In genomic region chr5:125798311-125798710, GRCh38 we compare ENCODE assay signal across 10 cellular contexts.
A peak's percentile ranks its signal among the peaks of the same experiment; 100 is the strongest.
DNase-seq lines count a peak whose midpoint lies in the region; ATAC-seq and TF ChIP-seq lines count a peak whose summit lies in the region.
"Had no signal": no experiment of that assay in that cellular context is flagged by ENCODE, and none has a peak within 500 bp of the region (broad histone marks: within the 10 kb centered on the region; RNA-seq: fewer than 3 reads in every experiment).

No MANE protein-coding gene starts in this region.

- H3K9me2 ChIP-seq in PC-3 (replicated peaks; ENCODE audit: low read length) = no peaks in the 10 kb centered on the region

- no peaks in the 10 kb centered on the region for H3K27me3 ChIP-seq in PC-3 (ENCODE audit: low read length)
- H3K27me3 ChIP-seq: neutrophil had no signal

- intact Hi-C loops in PC-3 (cut with micrococcal nuclease) = no loop called here

- no peak for ATAC-seq in PC-3

- H3K4me1 ChIP-seq in PC-3 (ENCODE audit: insufficient read depth, low read length) = no peaks in the 10 kb centered on the region

- no TSS peak for BruUV-seq in PC-3 (replicated peaks; lab: Mats Ljungman, UMichigan)

- H3F3A ChIP-seq in PC-3 (ENCODE audit: low read length, unreplicated experiment) = no peaks in the 10 kb centered on the region

- TF ChIP-seq CTCF in PC-3 (conservative IDR thresholded peaks at IDR 0.05; ENCODE audit: low read depth, low read length) (no peak), epithelial cell of esophagus (IDR thresholded peaks at IDR 0.05; ENCODE audit: insufficient read depth, low read depth, low read length, missing control alignments) (no peak)

- no peak overlapping the region for H3K4me2 ChIP-seq in PC-3 (ENCODE audit: low read length)

- H3K9ac ChIP-seq in PC-3 (ENCODE audit: low read length) = no peak overlapping the region

- POLR2A ChIA-PET in HEK293T (lab: Yijun Ruan, JAX) = no interaction called here
- POLR2A ChIA-PET in PC-3 (lab: Charles Lee; ENCODE audit: unreplicated experiment) = no interaction called here

- H3K27ac ChIP-seq in PC-3 (ENCODE audit: low read length) = no peak overlapping the region
- H3K27ac ChIP-seq: neutrophil, thoracic aorta had no signal

- CTCF ChIA-PET in HEK293T (lab: Yijun Ruan, JAX) (no interaction called here), PC-3 (lab: Charles Lee) (no interaction called here)

- no peaks in the 10 kb centered on the region for H4K20me1 ChIP-seq in PC-3 (ENCODE audit: low read length)

- no peak overlapping the region for H3K4me3 ChIP-seq in PC-3 (ENCODE audit: low read length)
- H3K4me3 ChIP-seq in epithelial cell of esophagus (ENCODE audit: low read length) = no peak overlapping the region
- H3K4me3 ChIP-seq: thoracic aorta had no signal

- no peaks in the 10 kb centered on the region for H3K9me3 ChIP-seq in PC-3 (ENCODE audit: low read length)
- H3K9me3 ChIP-seq: neutrophil, thoracic aorta had no signal

- DNase-seq in HEK293T (ENCODE audit: extremely low spot score) (no peak), PC-3 (peak; percentile 58), epithelial cell of esophagus (ENCODE audit: low read depth) (peak; percentile 59), non-pigmented ciliary epithelial cell (ENCODE audit: low read depth) (peak; percentile 3), NCI-H1105 (lab: John Stamatoyannopoulos, UW) (no peak), NCI-H446 (lab: John Stamatoyannopoulos, UW) (no peak), epidermal melanocyte (ENCODE audit: insufficient read length, low spot score) (no peak)
- DNase-seq: GDM1 had no signal

- no peaks in the 10 kb centered on the region for H3K79me2 ChIP-seq in PC-3 (ENCODE audit: low read length)

- H3K36me3 ChIP-seq in PC-3 (ENCODE audit: low read depth, low read length) = no peaks in the 10 kb centered on the region
- H3K36me3 ChIP-seq: neutrophil, thoracic aorta had no signal

- no peak overlapping the region for H2AFZ ChIP-seq in PC-3 (ENCODE audit: low read length)

TF ChIP-seq in HEK293T, 16 proteins besides CTCF, POLR2A, EP300 and RAD21:
- TF ChIP-seq ELF4 (IDR thresholded peaks at IDR 0.05) (no peak), ZNF384 (IDR thresholded peaks at IDR 0.05) (peak; percentile 56)

Comparison
In these comparisons a context has a peak if more than half of its experiments do, and no peak if none do; other contexts are left out.
1. DNase-seq: peak in PC-3 (single experiment), epithelial cell of esophagus (single experiment) and non-pigmented ciliary epithelial cell (single experiment); none in HEK293T (single experiment), NCI-H1105 (single experiment), NCI-H446 (0 of 2) and epidermal melanocyte (single experiment).